21 cellular contexts compared by ENCODE assay signal in genomic region chr16:84630446-84631152, GRCh38. TPM values are rescaled to one million over a fixed set of nuclear protein-coding genes. Genes with fewer than 3 reads are reported as not detected.
DNase-seq lines count a peak whose midpoint lies in the region; ATAC-seq lines count a peak whose summit lies in the region.
"Had no signal": no experiment of that assay in that cellular context is flagged by ENCODE, and none has a peak within 500 bp of the region (broad histone marks: within the 10 kb centered on the region; RNA-seq: fewer than 3 reads in every experiment).

No MANE protein-coding gene starts in this region.

- H3K4me3 ChIP-seq in BLaER1 treated with 17β-estradiol and CSF1 and Interleukin-3, amounts not matched to agents 10 nM and 100 nM: no peak overlapping the region
- H3K4me3 ChIP-seq in CD4-positive, alpha-beta memory T cell (ENCODE audit: low read length in 2 of 2): no peak overlapping the region
- H3K4me3 ChIP-seq: skin epidermis, thyroid gland had no signal

- peak overlapping the region in 5 of 11 experiments; percentile 37 to 81 (median 73); a peak in 6 of 22 replicates for H3K27ac ChIP-seq in BLaER1 treated with 17β-estradiol and CSF1 and Interleukin-3, amounts not matched to agents 10 nM and 100 nM
- no peak overlapping the region for H3K27ac ChIP-seq in CD4-positive, alpha-beta memory T cell (ENCODE audit: low read depth, low read length)
- H3K27ac ChIP-seq: skin epidermis, thyroid gland had no signal

- peak overlapping the region; percentile 66 to 95 (median 83) for H3K4me2 ChIP-seq in BLaER1 treated with 17β-estradiol and CSF1 and Interleukin-3, amounts not matched to agents 10 nM and 100 nM

- H3K4me1 Mint-ChIP-seq in CD4-positive, alpha-beta memory T cell: peaks cover 11 to 30% (median 22%) of the 10 kb centered on the region in 4 donors
- H3K4me1 Mint-ChIP-seq in activated CD8-positive, alpha-beta T cell treated with anti-CD3 and anti-CD28 coated beads, Interleukin-2, amount 10 ng/mL, durations not matched to agents 7 days and 5 days (ENCODE audit: low read depth): peaks cover 27% of the 10 kb centered on the region
- H3K4me1 Mint-ChIP-seq in immature natural killer cell: peaks cover 22 to 25% of the 10 kb centered on the region in 2 donors

- H3K4me3 Mint-ChIP-seq in CD4-positive, alpha-beta memory T cell: peak overlapping the region in 7 of 8 donors; percentile 10 to 75 (median 52)
- peak overlapping the region; percentile 58 for H3K4me3 Mint-ChIP-seq in activated CD8-positive, alpha-beta T cell treated with anti-CD3 and anti-CD28 coated beads, Interleukin-2, amount 10 ng/mL, durations not matched to agents 7 days and 5 days
- H3K4me3 Mint-ChIP-seq in immature natural killer cell: peak overlapping the region in 4 of 5 donors; percentile 17 to 47 (median 31)

- no peaks in the 10 kb centered on the region for H3K36me3 Mint-ChIP-seq in CD4-positive, alpha-beta memory T cell
- H3K36me3 Mint-ChIP-seq in activated CD8-positive, alpha-beta T cell treated with anti-CD3 and anti-CD28 coated beads, Interleukin-2, amount 10 ng/mL, durations not matched to agents 7 days and 5 days (ENCODE audit: low read depth): no peaks in the 10 kb centered on the region
- H3K36me3 Mint-ChIP-seq in immature natural killer cell: no peaks in the 10 kb centered on the region

- 0 out of 22 replicates have a peak, but pooled peaks cover 0 to 7% (median 0%) of the 10 kb centered on the region in 11 experiments for H3K27me3 ChIP-seq in BLaER1 treated with 17β-estradiol and CSF1 and Interleukin-3, amounts not matched to agents 10 nM and 100 nM
- H3K27me3 ChIP-seq in CD4-positive, alpha-beta memory T cell (ENCODE audit: insufficient read depth, low read length): no peaks in the 10 kb centered on the region
- H3K27me3 ChIP-seq: thyroid gland had no signal

- no peaks in the 10 kb centered on the region for H3K9me3 ChIP-seq in BLaER1 treated with 17β-estradiol and CSF1 and Interleukin-3, amounts not matched to agents 10 nM and 100 nM (replicated peaks in 1 of 11)
- no peaks in the 10 kb centered on the region for H3K9me3 ChIP-seq in CD4-positive, alpha-beta memory T cell (ENCODE audit: control insufficient read depth in 1 of 2, low read length in 2 of 2)
- H3K9me3 ChIP-seq: Caco-2, thyroid gland had no signal

- peak; percentile 37 for ATAC-seq in activated CD8-positive, alpha-beta T cell treated with anti-CD3 and anti-CD28 coated beads, Interleukin-2, amount 10 ng/mL, durations not matched to agents 7 days and 5 days
- ATAC-seq in sciatic nerve: no peak

- no peaks in the 10 kb centered on the region for H3K36me3 ChIP-seq in BLaER1 treated with 17β-estradiol and CSF1 and Interleukin-3, amounts not matched to agents 10 nM and 100 nM
- no peaks in the 10 kb centered on the region for H3K36me3 ChIP-seq in CD4-positive, alpha-beta memory T cell (ENCODE audit: insufficient read depth, low read length)
- H3K36me3 ChIP-seq: thyroid gland had no signal

- H3K9ac ChIP-seq in BLaER1 treated with 17β-estradiol and CSF1 and Interleukin-3, amounts not matched to agents 10 nM and 100 nM: peak overlapping the region in 4 of 11 experiments; percentile 28 to 71 (median 66); a peak in 3 of 22 replicates

- peak overlapping the region; percentile 49 to 85 (median 71) for H3K27ac Mint-ChIP-seq in CD4-positive, alpha-beta memory T cell
- H3K27ac Mint-ChIP-seq in activated CD8-positive, alpha-beta T cell treated with anti-CD3 and anti-CD28 coated beads, Interleukin-2, amount 10 ng/mL, durations not matched to agents 7 days and 5 days: no peak overlapping the region
- peak overlapping the region in 3 of 6 donors; percentile 33 to 51 (median 38) for H3K27ac Mint-ChIP-seq in immature natural killer cell

- no peaks in the 10 kb centered on the region for H4K20me1 ChIP-seq in BLaER1 treated with 17β-estradiol and CSF1 and Interleukin-3, amounts not matched to agents 10 nM and 100 nM

- DNase-seq in CD4-positive, alpha-beta memory T cell: no peak
- DNase-seq in activated CD8-positive, alpha-beta T cell treated with anti-CD3 and anti-CD28 coated beads, Interleukin-2, amount 10 ng/mL, durations not matched to agents 7 days and 5 days: no peak
- DNase-seq in immature natural killer cell (no peak), NCI-H2029 treated with DMSO at 0.1 percent for 48 hours (lab: John Stamatoyannopoulos, UW) (no peak), sciatic nerve (ENCODE audit: low spot score) (no peak)
- no peak for DNase-seq in activated CD4-positive, CD25-positive, alpha-beta regulatory T cell (lab: John Stamatoyannopoulos, UW)
- DNase-seq: activated CD4-positive, alpha-beta T cell treated with anti-CD3 and anti-CD28 coated beads, Interleukin-2, amount 50 U/mL, for 4 hours; anterior cingulate cortex; Caco-2; caudate nucleus; dermis blood vessel endothelial cell; Karpas-422; kidney glomerular epithelial cell; NCI-H1048; NCI-H187; NCI-H446; OCI-M1; stimulated activated CD4-positive, alpha-beta T cell treated with anti-CD3 and anti-CD28 coated beads, Interleukin-1b, Interleukin-23, amount 100 ng/mL, for 48 hours had no signal

- POLR2A ChIA-PET in CD4-positive, alpha-beta memory T cell (lab: Charles Lee; ENCODE audit: partially characterized antibody): no interaction called here
- POLR2A ChIA-PET in activated CD8-positive, alpha-beta T cell treated with anti-CD3 and anti-CD28 coated beads, Interleukin-2, amount 10 ng/mL, durations not matched to agents 7 days and 5 days (lab: Charles Lee): no interaction called here

- H3K4me1 ChIP-seq in BLaER1 treated with 17β-estradiol and CSF1 and Interleukin-3, amounts not matched to agents 10 nM and 100 nM: peaks cover 37 to 61% (median 47%) of the 10 kb centered on the region in 10 experiments
- H3K4me1 ChIP-seq in CD4-positive, alpha-beta memory T cell (ENCODE audit: insufficient read depth, low read length): peaks cover 15% of the 10 kb centered on the region
- H3K4me1 ChIP-seq: Caco-2 had no signal

- intact Hi-C loops in CD4-positive, alpha-beta memory T cell (cut with micrococcal nuclease): no loop called here
- intact Hi-C loops in sciatic nerve (cut with DNase I): loop anchor here (10.0 kb wide), 1 partner anchor 334 kb away; no protein-coding TSS in a partner anchor

- CTCF ChIA-PET in CD4-positive, alpha-beta memory T cell (lab: Charles Lee; ENCODE audit: partially characterized antibody): interaction anchor here (1.4 to 1.9 kb wide), 2 partner anchors 10 to 125 kb away, joined by 3 to 6 read pairs; no protein-coding TSS in a partner anchor
- CTCF ChIA-PET in activated CD8-positive, alpha-beta T cell treated with anti-CD3 and anti-CD28 coated beads, Interleukin-2, amount 10 ng/mL, durations not matched to agents 7 days and 5 days (lab: Charles Lee): interaction anchor here (0.7 to 1.6 kb wide), 3 partner anchors 8 to 108 kb away, joined by 3 to 6 read pairs (median 3); no protein-coding TSS in a partner anchor

- H3K9me3 Mint-ChIP-seq in CD4-positive, alpha-beta memory T cell: no peaks in the 10 kb centered on the region
- H3K9me3 Mint-ChIP-seq in activated CD8-positive, alpha-beta T cell treated with anti-CD3 and anti-CD28 coated beads, Interleukin-2, amount 10 ng/mL, durations not matched to agents 7 days and 5 days (ENCODE audit: insufficient read depth): no peaks in the 10 kb centered on the region
- no peaks in the 10 kb centered on the region for H3K9me3 Mint-ChIP-seq in immature natural killer cell

- no peaks in the 10 kb centered on the region for H3K27me3 Mint-ChIP-seq in CD4-positive, alpha-beta memory T cell
- peaks cover 32% of the 10 kb centered on the region for H3K27me3 Mint-ChIP-seq in activated CD8-positive, alpha-beta T cell treated with anti-CD3 and anti-CD28 coated beads, Interleukin-2, amount 10 ng/mL, durations not matched to agents 7 days and 5 days (ENCODE audit: low read depth)
- H3K27me3 Mint-ChIP-seq in immature natural killer cell (ENCODE audit: low read depth in 3 of 3): peaks cover 0 to 5% (median 5%) of the 10 kb centered on the region in 3 donors

RNA-seq across cellular contexts. Expression of gene COTL1, which starts 12.7 kb away (rescaled TPM):
- total RNA-seq in CD4-positive, alpha-beta memory T cell: 100 to 1,000 TPM; 181 to 186 TPM
- polyA plus RNA-seq in CD4-positive, alpha-beta memory T cell: 100 to 1,000 TPM; 589 to 683 TPM
- total RNA-seq in activated CD8-positive, alpha-beta T cell treated with anti-CD3 and anti-CD28 coated beads, Interleukin-2, amount 10 ng/mL, durations not matched to agents 7 days and 5 days: 100 to 1,000 TPM; 837 to 887 TPM
- 100 to 1,000 TPM; 193 to 268 (median 235) TPM for polyA plus RNA-seq in immature natural killer cell
- 77.9 TPM for total RNA-seq in sciatic nerve

RNA-seq across cellular contexts. Expression of gene KLHL36, which starts 17.7 kb away (rescaled TPM):
- 100 to 1,000 TPM; 131 to 149 TPM for total RNA-seq in CD4-positive, alpha-beta memory T cell
- polyA plus RNA-seq in CD4-positive, alpha-beta memory T cell: 10 to 100 TPM; 28.2 to 43.0 TPM
- 10 to 100 TPM; 31.4 to 32.6 TPM for total RNA-seq in activated CD8-positive, alpha-beta T cell treated with anti-CD3 and anti-CD28 coated beads, Interleukin-2, amount 10 ng/mL, durations not matched to agents 7 days and 5 days
- 10 to 100 TPM; 18.0 to 28.0 (median 20.7) TPM for polyA plus RNA-seq in immature natural killer cell
- total RNA-seq in sciatic nerve: 60.2 TPM

Comparison
In these comparisons a context has a peak if more than half of its experiments do, and no peak if none do; other contexts are left out.
1. RNA of gene COTL1, which starts 12.7 kb away (total RNA-seq): 837 to 887 TPM in activated CD8-positive, alpha-beta T cell treated with anti-CD3 and anti-CD28 coated beads, Interleukin-2, amount 10 ng/mL, durations not matched to agents 7 days and 5 days; 181 to 186 TPM in CD4-positive, alpha-beta memory T cell and 77.9 TPM in sciatic nerve (single experiment); every median in the first group is over 4 times any median in the second.
2. Peak in every context shown above with its lines, with median percentiles within 50 percentile points of each other: H3K4me3 Mint-ChIP-seq.